Comparison of ENCODE assay signal across 1 cellular context in the genomic region with DNA sequence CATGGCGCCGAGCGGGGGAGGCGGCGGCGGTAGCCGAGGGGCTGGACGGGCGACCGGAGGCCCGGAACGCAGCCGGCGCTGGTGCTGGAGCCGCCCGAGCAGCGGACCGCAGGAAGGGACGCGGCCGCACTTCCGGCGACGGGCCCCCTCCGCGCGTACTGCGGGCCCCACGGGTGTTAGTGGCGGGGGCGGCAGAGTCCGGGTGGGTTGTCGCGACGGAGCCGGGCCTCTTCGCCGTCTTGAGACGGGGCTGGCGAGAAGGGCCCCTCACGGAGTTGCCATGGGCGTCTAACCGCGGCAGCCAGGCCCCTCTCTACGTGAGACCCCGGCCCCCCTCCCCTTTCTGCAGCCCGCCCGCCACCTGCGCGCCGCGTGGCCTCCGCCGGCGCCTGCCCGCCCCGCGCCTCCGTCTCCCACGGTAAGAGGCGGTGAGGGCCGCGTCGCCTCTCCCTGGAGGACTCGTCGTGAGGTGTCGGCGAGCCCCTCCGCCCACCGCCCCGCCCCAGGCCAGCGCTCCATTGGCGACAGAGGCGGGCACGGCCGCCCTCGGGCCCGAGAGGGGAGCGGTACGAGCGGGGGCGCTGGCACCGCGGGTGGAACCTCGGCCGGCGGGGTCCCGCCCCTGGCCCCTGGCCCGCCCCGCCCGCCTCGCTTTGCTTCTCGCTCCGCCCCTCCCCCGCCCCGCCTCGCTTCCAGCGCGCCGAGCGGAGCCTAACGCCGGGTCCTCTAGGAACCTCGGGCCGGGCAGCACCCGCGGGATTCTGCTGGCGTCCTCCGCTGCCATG.
A peak's percentile ranks its signal among the peaks of the same experiment; 100 is the strongest.
TF ChIP-seq lines count a peak whose summit lies in the region.

A gene with protein sequence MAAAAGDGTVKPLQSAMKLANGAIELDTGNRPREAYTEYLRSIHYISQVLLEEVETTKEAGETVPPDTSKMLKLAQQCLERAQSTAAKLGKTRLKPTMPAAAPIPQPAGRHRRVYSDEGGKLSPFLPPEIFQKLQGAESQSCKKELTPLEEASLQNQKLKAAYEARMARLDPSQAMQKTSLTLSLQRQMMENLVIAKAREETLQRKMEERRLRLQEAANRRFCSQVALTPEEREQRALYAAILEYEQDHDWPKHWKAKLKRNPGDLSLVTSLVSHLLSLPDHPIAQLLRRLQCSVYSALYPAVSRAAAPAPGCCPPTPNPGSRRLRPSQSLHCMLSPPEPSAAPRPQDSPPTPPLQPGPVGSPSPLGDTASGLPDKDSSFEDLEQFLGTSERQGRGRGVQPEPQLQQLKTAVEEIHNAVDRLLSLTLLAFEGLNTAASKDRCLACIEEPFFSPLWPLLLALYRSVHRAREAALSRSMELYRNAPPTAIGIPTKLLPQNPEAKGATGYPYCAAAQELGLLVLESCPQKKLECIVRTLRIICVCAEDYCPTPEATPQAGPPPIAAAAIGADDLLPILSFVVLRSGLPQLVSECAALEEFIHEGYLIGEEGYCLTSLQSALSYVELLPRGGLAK (minus strand): TSS at position 40 of the 785 bp plus-strand sequence. CDS start 37 bp downstream, at position 3.
A gene with protein sequence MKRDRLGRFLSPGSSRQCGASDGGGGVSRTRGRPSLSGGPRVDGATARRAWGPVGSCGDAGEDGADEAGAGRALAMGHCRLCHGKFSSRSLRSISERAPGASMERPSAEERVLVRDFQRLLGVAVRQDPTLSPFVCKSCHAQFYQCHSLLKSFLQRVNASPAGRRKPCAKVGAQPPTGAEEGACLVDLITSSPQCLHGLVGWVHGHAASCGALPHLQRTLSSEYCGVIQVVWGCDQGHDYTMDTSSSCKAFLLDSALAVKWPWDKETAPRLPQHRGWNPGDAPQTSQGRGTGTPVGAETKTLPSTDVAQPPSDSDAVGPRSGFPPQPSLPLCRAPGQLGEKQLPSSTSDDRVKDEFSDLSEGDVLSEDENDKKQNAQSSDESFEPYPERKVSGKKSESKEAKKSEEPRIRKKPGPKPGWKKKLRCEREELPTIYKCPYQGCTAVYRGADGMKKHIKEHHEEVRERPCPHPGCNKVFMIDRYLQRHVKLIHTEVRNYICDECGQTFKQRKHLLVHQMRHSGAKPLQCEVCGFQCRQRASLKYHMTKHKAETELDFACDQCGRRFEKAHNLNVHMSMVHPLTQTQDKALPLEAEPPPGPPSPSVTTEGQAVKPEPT (plus strand): TSS at position 679 of the 785 bp plus-strand sequence. CDS start 104 bp downstream, at position 783.

TF ChIP-seq in K562, 482 proteins besides CTCF, POLR2A, EP300 and RAD21 (continued from another document and continues in another):
- TF ChIP-seq, protein P1, sequence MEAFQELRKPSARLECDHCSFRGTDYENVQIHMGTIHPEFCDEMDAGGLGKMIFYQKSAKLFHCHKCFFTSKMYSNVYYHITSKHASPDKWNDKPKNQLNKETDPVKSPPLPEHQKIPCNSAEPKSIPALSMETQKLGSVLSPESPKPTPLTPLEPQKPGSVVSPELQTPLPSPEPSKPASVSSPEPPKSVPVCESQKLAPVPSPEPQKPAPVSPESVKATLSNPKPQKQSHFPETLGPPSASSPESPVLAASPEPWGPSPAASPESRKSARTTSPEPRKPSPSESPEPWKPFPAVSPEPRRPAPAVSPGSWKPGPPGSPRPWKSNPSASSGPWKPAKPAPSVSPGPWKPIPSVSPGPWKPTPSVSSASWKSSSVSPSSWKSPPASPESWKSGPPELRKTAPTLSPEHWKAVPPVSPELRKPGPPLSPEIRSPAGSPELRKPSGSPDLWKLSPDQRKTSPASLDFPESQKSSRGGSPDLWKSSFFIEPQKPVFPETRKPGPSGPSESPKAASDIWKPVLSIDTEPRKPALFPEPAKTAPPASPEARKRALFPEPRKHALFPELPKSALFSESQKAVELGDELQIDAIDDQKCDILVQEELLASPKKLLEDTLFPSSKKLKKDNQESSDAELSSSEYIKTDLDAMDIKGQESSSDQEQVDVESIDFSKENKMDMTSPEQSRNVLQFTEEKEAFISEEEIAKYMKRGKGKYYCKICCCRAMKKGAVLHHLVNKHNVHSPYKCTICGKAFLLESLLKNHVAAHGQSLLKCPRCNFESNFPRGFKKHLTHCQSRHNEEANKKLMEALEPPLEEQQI (IDR thresholded peaks at IDR 0.05) = no peak
- TF ChIP-seq, protein P2, sequence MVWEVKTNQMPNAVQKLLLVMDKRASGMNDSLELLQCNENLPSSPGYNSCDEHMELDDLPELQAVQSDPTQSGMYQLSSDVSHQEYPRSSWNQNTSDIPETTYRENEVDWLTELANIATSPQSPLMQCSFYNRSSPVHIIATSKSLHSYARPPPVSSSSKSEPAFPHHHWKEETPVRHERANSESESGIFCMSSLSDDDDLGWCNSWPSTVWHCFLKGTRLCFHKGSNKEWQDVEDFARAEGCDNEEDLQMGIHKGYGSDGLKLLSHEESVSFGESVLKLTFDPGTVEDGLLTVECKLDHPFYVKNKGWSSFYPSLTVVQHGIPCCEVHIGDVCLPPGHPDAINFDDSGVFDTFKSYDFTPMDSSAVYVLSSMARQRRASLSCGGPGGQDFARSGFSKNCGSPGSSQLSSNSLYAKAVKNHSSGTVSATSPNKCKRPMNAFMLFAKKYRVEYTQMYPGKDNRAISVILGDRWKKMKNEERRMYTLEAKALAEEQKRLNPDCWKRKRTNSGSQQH (CRISPR knock-in tag; IDR thresholded peaks at IDR 0.05) = 0 out of 2 replicates have a peak, but pooled peaks have one; percentile 19
- TF ChIP-seq, protein P3, sequence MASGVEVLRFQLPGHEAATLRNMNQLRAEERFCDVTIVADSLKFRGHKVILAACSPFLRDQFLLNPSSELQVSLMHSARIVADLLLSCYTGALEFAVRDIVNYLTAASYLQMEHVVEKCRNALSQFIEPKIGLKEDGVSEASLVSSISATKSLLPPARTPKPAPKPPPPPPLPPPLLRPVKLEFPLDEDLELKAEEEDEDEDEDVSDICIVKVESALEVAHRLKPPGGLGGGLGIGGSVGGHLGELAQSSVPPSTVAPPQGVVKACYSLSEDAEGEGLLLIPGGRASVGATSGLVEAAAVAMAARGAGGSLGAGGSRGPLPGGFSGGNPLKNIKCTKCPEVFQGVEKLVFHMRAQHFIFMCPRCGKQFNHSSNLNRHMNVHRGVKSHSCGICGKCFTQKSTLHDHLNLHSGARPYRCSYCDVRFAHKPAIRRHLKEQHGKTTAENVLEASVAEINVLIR (CRISPR knock-in tag; IDR thresholded peaks at IDR 0.05) = peak; percentile 72; the same call in 1 of the 2 replicates
- TF ChIP-seq, protein P4, sequence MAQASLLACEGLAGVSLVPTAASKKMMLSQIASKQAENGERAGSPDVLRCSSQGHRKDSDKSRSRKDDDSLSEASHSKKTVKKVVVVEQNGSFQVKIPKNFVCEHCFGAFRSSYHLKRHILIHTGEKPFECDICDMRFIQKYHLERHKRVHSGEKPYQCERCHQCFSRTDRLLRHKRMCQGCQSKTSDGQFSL (CRISPR knock-in tag; IDR thresholded peaks at IDR 0.05) = no peak; the same call in 1 of the 2 replicates
- TF ChIP-seq, protein P4 (tag; IDR thresholded peaks at IDR 0.05) = no peak
- no peak for TF ChIP-seq ZNF384 (IDR thresholded peaks at IDR 0.05; ENCODE audit: low read depth, low read length)
- no peak for TF ChIP-seq KLF1 (tag; IDR thresholded peaks at IDR 0.05)
- TF ChIP-seq SP2 (IDR thresholded peaks at IDR 0.05; ENCODE audit: extremely low read depth, low read depth, low read length, poor library complexity, severe bottlenecking) = no peak
- TF ChIP-seq NR2F6 (CRISPR knock-in tag; IDR thresholded peaks at IDR 0.05) = no peak
- no peak for TF ChIP-seq ZNF217 (CRISPR knock-in tag; IDR thresholded peaks at IDR 0.05)
- TF ChIP-seq ZNF57 (CRISPR knock-in tag; IDR thresholded peaks at IDR 0.05) = no peak
- no peak for TF ChIP-seq ZNF586 (CRISPR knock-in tag; conservative IDR thresholded peaks at IDR 0.05)
- TF ChIP-seq CSDE1 (IDR thresholded peaks at IDR 0.05) = no peak
- TF ChIP-seq CHD1 (IDR thresholded peaks at IDR 0.05; ENCODE audit: low read length) = no peak
- TF ChIP-seq, protein P5, sequence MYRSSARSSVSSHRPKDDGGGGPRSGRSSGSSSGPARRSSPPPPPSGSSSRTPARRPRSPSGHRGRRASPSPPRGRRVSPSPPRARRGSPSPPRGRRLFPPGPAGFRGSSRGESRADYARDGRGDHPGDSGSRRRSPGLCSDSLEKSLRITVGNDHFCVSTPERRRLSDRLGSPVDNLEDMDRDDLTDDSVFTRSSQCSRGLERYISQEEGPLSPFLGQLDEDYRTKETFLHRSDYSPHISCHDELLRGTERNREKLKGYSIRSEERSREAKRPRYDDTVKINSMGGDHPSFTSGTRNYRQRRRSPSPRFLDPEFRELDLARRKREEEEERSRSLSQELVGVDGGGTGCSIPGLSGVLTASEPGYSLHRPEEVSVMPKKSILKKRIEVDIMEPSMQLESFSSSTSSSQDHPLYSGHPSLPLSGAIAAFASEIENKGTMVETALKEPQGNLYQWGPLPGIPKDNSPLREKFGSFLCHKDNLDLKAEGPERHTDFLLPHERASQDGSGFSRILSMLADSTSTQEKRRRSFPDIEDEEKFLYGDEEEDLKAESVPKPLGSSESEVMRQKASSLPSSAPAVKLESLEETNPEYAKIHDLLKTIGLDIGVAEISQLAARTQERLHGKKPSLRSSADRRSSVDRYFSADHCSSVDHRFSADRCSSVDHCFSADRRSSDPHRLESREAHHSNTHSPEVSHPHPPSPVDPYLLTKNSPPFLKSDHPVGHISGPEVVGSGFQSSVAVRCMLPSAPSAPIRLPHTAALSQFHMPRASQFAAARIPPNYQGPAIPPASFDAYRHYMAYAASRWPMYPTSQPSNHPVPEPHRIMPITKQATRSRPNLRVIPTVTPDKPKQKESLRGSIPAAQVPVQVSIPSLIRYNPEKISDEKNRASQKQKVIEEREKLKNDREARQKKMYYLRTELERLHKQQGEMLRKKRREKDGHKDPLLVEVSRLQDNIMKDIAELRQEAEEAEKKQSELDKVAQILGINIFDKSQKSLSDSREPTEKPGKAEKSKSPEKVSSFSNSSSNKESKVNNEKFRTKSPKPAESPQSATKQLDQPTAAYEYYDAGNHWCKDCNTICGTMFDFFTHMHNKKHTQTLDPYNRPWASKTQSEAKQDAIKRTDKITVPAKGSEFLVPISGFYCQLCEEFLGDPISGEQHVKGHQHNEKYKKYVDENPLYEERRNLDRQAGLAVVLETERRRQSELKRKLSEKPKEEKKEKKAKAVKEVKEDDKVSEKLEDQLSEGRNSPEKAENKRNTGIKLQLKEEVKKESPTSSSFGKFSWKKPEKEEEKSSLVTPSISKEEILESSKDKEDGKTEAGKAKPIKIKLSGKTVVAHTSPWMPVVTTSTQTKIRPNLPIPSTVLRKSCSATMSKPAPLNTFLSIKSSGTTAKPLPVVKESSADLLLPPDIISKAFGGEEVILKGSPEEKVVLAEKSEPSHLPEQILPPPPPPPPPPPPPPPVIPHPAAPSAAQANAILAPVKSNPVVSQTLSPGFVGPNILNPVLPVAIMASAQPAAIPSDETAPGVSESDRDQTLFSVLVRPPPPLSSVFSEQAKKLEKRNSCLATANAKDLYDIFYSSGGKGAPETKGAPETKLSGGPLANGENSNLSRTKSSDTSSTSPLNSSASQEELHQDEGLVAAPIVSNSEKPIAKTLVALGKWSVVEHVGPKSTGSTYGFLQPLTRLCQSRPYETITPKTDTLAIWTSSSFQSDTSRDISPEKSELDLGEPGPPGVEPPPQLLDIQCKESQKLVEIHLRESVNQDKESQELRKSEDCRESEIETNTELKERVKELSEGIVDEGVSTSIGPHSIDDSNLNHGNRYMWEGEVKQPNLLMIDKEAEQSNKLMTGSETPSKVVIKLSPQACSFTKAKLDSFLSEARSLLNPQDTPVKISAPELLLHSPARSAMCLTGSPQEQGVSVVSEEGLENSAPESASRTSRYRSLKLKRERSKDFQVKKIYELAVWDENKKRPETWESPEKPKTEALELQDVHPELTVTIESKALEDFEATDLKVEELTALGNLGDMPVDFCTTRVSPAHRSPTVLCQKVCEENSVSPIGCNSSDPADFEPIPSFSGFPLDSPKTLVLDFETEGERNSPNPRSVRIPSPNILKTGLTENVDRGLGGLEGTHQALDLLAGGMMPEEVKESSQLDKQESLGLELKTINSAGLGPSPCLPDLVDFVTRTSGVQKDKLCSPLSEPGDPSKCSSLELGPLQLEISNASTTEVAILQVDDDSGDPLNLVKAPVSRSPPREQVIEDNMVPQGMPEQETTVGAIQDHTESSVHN (IDR thresholded peaks at IDR 0.05; ENCODE audit: borderline replicate concordance in 1 of 2, low read depth in 1 of 2) = no peak
- TF ChIP-seq ZNF696 (CRISPR knock-in tag; conservative IDR thresholded peaks at IDR 0.05) = no peak
- TF ChIP-seq, protein P6, sequence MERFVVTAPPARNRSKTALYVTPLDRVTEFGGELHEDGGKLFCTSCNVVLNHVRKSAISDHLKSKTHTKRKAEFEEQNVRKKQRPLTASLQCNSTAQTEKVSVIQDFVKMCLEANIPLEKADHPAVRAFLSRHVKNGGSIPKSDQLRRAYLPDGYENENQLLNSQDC (CRISPR knock-in tag; IDR thresholded peaks at IDR 0.05) = peak; percentile 74; the same call in 1 of the 2 replicates
- TF ChIP-seq TCF3 (CRISPR knock-in tag; IDR thresholded peaks at IDR 0.05) = 0 out of 2 replicates have a peak, but pooled peaks have one; percentile 42
- TF ChIP-seq SLC30A9 (CRISPR knock-in tag; IDR thresholded peaks at IDR 0.05) = no peak
- TF ChIP-seq, protein P7, sequence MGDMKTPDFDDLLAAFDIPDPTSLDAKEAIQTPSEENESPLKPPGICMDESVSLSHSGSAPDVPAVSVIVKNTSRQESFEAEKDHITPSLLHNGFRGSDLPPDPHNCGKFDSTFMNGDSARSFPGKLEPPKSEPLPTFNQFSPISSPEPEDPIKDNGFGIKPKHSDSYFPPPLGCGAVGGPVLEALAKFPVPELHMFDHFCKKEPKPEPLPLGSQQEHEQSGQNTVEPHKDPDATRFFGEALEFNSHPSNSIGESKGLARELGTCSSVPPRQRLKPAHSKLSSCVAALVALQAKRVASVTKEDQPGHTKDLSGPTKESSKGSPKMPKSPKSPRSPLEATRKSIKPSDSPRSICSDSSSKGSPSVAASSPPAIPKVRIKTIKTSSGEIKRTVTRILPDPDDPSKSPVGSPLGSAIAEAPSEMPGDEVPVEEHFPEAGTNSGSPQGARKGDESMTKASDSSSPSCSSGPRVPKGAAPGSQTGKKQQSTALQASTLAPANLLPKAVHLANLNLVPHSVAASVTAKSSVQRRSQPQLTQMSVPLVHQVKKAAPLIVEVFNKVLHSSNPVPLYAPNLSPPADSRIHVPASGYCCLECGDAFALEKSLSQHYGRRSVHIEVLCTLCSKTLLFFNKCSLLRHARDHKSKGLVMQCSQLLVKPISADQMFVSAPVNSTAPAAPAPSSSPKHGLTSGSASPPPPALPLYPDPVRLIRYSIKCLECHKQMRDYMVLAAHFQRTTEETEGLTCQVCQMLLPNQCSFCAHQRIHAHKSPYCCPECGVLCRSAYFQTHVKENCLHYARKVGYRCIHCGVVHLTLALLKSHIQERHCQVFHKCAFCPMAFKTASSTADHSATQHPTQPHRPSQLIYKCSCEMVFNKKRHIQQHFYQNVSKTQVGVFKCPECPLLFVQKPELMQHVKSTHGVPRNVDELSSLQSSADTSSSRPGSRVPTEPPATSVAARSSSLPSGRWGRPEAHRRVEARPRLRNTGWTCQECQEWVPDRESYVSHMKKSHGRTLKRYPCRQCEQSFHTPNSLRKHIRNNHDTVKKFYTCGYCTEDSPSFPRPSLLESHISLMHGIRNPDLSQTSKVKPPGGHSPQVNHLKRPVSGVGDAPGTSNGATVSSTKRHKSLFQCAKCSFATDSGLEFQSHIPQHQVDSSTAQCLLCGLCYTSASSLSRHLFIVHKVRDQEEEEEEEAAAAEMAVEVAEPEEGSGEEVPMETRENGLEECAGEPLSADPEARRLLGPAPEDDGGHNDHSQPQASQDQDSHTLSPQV (IDR thresholded peaks at IDR 0.05) = no peak
- TF ChIP-seq ZNF695 (CRISPR knock-in tag; IDR thresholded peaks at IDR 0.05) = no peak
- no peak for TF ChIP-seq BCOR (IDR thresholded peaks at IDR 0.05)
- TF ChIP-seq, protein P8, sequence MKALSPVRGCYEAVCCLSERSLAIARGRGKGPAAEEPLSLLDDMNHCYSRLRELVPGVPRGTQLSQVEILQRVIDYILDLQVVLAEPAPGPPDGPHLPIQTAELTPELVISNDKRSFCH (CRISPR knock-in tag; IDR thresholded peaks at IDR 0.05) = no peak
- TF ChIP-seq, protein P8 (tag; IDR thresholded peaks at IDR 0.05) = peak; percentile 81
